In genomic region chr12:58939399-58940100, GRCh38 we compare ENCODE assay signal across 15 cellular contexts. TPM values are rescaled to one million over a fixed set of nuclear protein-coding genes. Genes with fewer than 3 reads are reported as not detected.
DNase-seq lines count a peak whose midpoint lies in the region; ATAC-seq and TF ChIP-seq lines count a peak whose summit lies in the region.
"Had no signal": no experiment of that assay in that cellular context is flagged by ENCODE, and none has a peak within 500 bp of the region (broad histone marks: within the 10 kb centered on the region; RNA-seq: fewer than 3 reads in every experiment).

No MANE protein-coding gene starts in this region.

- H3K9me3 ChIP-seq in colonic mucosa (no peaks in the 10 kb centered on the region), mucosa of descending colon (no peaks in the 10 kb centered on the region), heart right ventricle (no peaks in the 10 kb centered on the region)
- H3K9me3 ChIP-seq: BLaER1 treated with 17β-estradiol and CSF1 and Interleukin-3, amounts not matched to agents 10 nM and 100 nM had no signal

- BruUV-seq in Calu3 (replicated peaks; lab: Mats Ljungman, UMichigan): no TSS peak

- TF ChIP-seq CTCF in Calu3 (IDR thresholded peaks at IDR 0.05; ENCODE audit: unreplicated experiment) (no peak), colonic mucosa (IDR thresholded peaks at IDR 0.05) (no peak), mucosa of descending colon (IDR thresholded peaks at IDR 0.05) (no peak), heart right ventricle (IDR thresholded peaks at IDR 0.05) (no peak)

- H3K27me3 ChIP-seq in colonic mucosa: no peaks in the 10 kb centered on the region
- H3K27me3 ChIP-seq in heart right ventricle: no peaks in the 10 kb centered on the region
- H3K27me3 ChIP-seq: BLaER1 treated with 17β-estradiol and CSF1 and Interleukin-3, amounts not matched to agents 10 nM and 100 nM had no signal

- CTCF ChIA-PET in Calu3 (lab: Charles Lee): interaction anchor here (0.9 to 3.1 kb wide), 3 partner anchors 12 to 110 kb away, joined by 3 to 18 read pairs (median 4); no protein-coding TSS in a partner anchor

- DNase-seq in Calu3 (peak; percentile 53), NCI-H524 (lab: John Stamatoyannopoulos, UW) (peak; percentile 16 to 38), colonic mucosa (no peak), mucosa of descending colon (no peak), heart right ventricle (no peak), NCI-H2171 (lab: John Stamatoyannopoulos, UW) (no peak)
- no peak for DNase-seq in activated CD4-positive, alpha-beta T cell treated with anti-CD3 and anti-CD28 coated beads for 4 hours
- DNase-seq: ACHN; CD4-positive, CD25-positive, alpha-beta regulatory T cell; DMS 273 treated with DMSO at 0.1 percent for 48 hours; GOT3; H9 had no signal

- peak overlapping the region; percentile 56 for H3K27ac ChIP-seq in colonic mucosa
- no peak overlapping the region for H3K27ac ChIP-seq in heart right ventricle
- H3K27ac ChIP-seq: BLaER1 treated with 17β-estradiol and CSF1 and Interleukin-3, amounts not matched to agents 10 nM and 100 nM had no signal

- intact Hi-C loops in Calu3 (cut with micrococcal nuclease; ENCODE audit: unreplicated experiment): loop anchor here (1.0 to 2.0 kb wide), 2 partner anchors 17 to 22 kb away; no protein-coding TSS in a partner anchor
- intact Hi-C loops in colonic mucosa (cut with DNase I): no loop called here
- intact Hi-C loops in mucosa of descending colon (cut with DNase I, micrococcal nuclease): no loop called here
- intact Hi-C loops in heart right ventricle (cut with DNase I): no loop called here

- H3K36me3 Mint-ChIP-seq in Calu3 (ENCODE audit: insufficient read depth, unreplicated experiment): peaks cover 42% of the 10 kb centered on the region
- H3K36me3 Mint-ChIP-seq: CD4-positive, CD25-positive, alpha-beta regulatory T cell had no signal

- H3K4me3 Mint-ChIP-seq in Calu3 (ENCODE audit: low read depth, unreplicated experiment): peak overlapping the region; percentile 44
- H3K4me3 Mint-ChIP-seq: CD4-positive, CD25-positive, alpha-beta regulatory T cell; H9 had no signal

- WGBS in heart right ventricle, 2 donors: 88 to 89% methylated on average over 6 of the region's 6 CpGs

- no peak overlapping the region for H3K9ac ChIP-seq in colonic mucosa (ENCODE audit: low read depth in 2 of 2, low read length in 2 of 2)
- H3K9ac ChIP-seq: BLaER1 treated with 17β-estradiol and CSF1 and Interleukin-3, amounts not matched to agents 10 nM and 100 nM had no signal

- H3K4me3 ChIP-seq in colonic mucosa: no peak overlapping the region
- H3K4me3 ChIP-seq in mucosa of descending colon: no peak overlapping the region
- no peak overlapping the region for H3K4me3 ChIP-seq in heart right ventricle
- H3K4me3 ChIP-seq: BLaER1 treated with 17β-estradiol and CSF1 and Interleukin-3, amounts not matched to agents 10 nM and 100 nM; GM12878 had no signal

- no peaks in the 10 kb centered on the region for H3K36me3 ChIP-seq in colonic mucosa
- H3K36me3 ChIP-seq in mucosa of descending colon (ENCODE audit: low read depth): no peaks in the 10 kb centered on the region
- no peaks in the 10 kb centered on the region for H3K36me3 ChIP-seq in heart right ventricle
- H3K36me3 ChIP-seq: BLaER1 treated with 17β-estradiol and CSF1 and Interleukin-3, amounts not matched to agents 10 nM and 100 nM had no signal

- H3K4me1 Mint-ChIP-seq in Calu3 (ENCODE audit: low read depth, unreplicated experiment): peaks cover 64% of the 10 kb centered on the region
- H3K4me1 Mint-ChIP-seq: CD4-positive, CD25-positive, alpha-beta regulatory T cell; H9 had no signal

- H3K4me1 ChIP-seq in colonic mucosa: no peaks in the 10 kb centered on the region
- H3K4me1 ChIP-seq in mucosa of descending colon (ENCODE audit: low read depth): peaks cover 5% of the 10 kb centered on the region
- peaks cover 0 to 8% (median 0%) of the 10 kb centered on the region in 9 donors for H3K4me1 ChIP-seq in heart right ventricle
- H3K4me1 ChIP-seq: BLaER1 treated with 17β-estradiol and CSF1 and Interleukin-3, amounts not matched to agents 10 nM and 100 nM had no signal

- no peaks in the 10 kb centered on the region for H3K27me3 Mint-ChIP-seq in Calu3 (ENCODE audit: unreplicated experiment)
- H3K27me3 Mint-ChIP-seq: CD4-positive, CD25-positive, alpha-beta regulatory T cell had no signal

- H3K27ac Mint-ChIP-seq in Calu3 (ENCODE audit: unreplicated experiment): peak overlapping the region; percentile 93
- H3K27ac Mint-ChIP-seq: CD4-positive, CD25-positive, alpha-beta regulatory T cell; H9 had no signal

- ATAC-seq in mucosa of descending colon: peak; percentile 78
- no peak for ATAC-seq in heart right ventricle
- no peak for ATAC-seq in GM19351 (IDR thresholded peaks at IDR 0.05; ENCODE audit: unreplicated experiment)
- ATAC-seq: GM12878 had no signal

- no peaks in the 10 kb centered on the region for H3K9me3 Mint-ChIP-seq in Calu3 (ENCODE audit: low read depth, unreplicated experiment)
- H3K9me3 Mint-ChIP-seq: H9 had no signal

RNA-seq across cellular contexts. Expression of gene LRIG3, which starts 19.2 kb away (rescaled TPM):
- 261 and 357 TPM in 2 replicates for total RNA-seq in Calu3 (2022)
- 10 to 100 TPM; 78.4 to 79.9 TPM for total RNA-seq in colonic mucosa
- 10 to 100 TPM; 65.6 to 95.8 (median 90.0) TPM for total RNA-seq in mucosa of descending colon
- 1 to 10 TPM; 3.0 to 8.5 (median 6.5) TPM for total RNA-seq in heart right ventricle
- 1 to 10 TPM; 1.8 to 3.5 TPM for polyA plus RNA-seq in heart right ventricle
- total RNA-seq: CD4-positive, CD25-positive, alpha-beta regulatory T cell had no signal
- polyA plus RNA-seq: CD4-positive, CD25-positive, alpha-beta regulatory T cell had no signal

Comparison
In these comparisons a context has a peak if more than half of its experiments do, and no peak if none do; other contexts are left out.
1. DNase-seq: peak in Calu3 (single experiment) and NCI-H524 (2 of 2); none in colonic mucosa (single experiment), mucosa of descending colon (0 of 3), activated CD4-positive, alpha-beta T cell treated with anti-CD3 and anti-CD28 coated beads for 4 hours (0 of 2), heart right ventricle (0 of 2) and NCI-H2171 (single experiment).
2. RNA of gene LRIG3, which starts 19.2 kb away (total RNA-seq): 261 to 357 TPM in Calu3, 65.6 to 95.8 TPM in mucosa of descending colon and 78.4 to 79.9 TPM in colonic mucosa; 3.0 to 8.5 TPM in heart right ventricle; every median in the first group is over 4 times any median in the second.